22 cellular contexts compared by ENCODE assay signal in the genomic region with DNA sequence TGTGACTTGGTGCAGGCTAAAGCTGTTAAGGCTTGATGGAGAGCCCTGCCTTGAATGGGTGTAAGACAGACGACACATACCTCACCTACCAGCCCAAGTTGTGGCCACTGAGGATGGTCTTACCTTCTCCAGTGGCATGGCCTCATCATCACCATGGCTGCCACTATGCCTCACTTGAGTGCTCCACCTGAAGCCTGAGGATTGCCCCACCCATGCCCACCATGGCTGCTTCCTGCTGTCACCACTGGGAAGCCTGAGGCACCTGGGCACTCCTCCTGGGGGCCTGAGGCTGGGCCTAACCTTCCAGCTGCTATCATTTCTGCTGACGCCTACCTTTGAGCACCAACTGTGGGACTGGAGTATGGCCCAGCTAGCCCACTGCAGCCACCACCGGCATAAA.
DNase-seq lines count a peak whose midpoint lies in the region; ATAC-seq and TF ChIP-seq lines count a peak whose summit lies in the region.
"Had no signal": no experiment of that assay in that cellular context is flagged by ENCODE, and none has a peak within 500 bp of the region (broad histone marks: within the 10 kb centered on the region; RNA-seq: fewer than 3 reads in every experiment).

No MANE protein-coding gene starts in this region.

- H3K4me1 ChIP-seq in aorta (ENCODE audit: control insufficient read depth in 1 of 2, insufficient read depth in 2 of 2, low read length in 2 of 2): no peaks in the 10 kb centered on the region
- H3K4me1 ChIP-seq: A549; BLaER1 treated with 17β-estradiol and CSF1 and Interleukin-3, amounts not matched to agents 10 nM and 100 nM; Caco-2 had no signal

- peak; percentile 56 for DNase-seq in natural killer cell treated with Interleukin-12 subunit alpha and Interleukin-12 subunit beta and Interleukin-15 and Interleukin-18, amount 100 ng/mL, for 72 hours (ENCODE audit: low spot score)
- DNase-seq in natural killer cell: no peak
- peak; percentile 0 for DNase-seq in cerebellum (ENCODE audit: low spot score)
- DNase-seq in aorta: peak in 1 of 2 donors; percentile 60
- DNase-seq in NCI-H2107 (lab: John Stamatoyannopoulos, UW): no peak
- DNase-seq in DMS153 treated with DMSO at 0.1 percent for 48 hours (lab: John Stamatoyannopoulos, UW; ENCODE audit: unreplicated experiment): no peak
- DNase-seq: AML-193; Caco-2; Calu3; CD4-positive, alpha-beta T cell; CD8-positive, alpha-beta T cell; DMS53; DMS79; DND-41; EL; GDM1 had no signal

- H3K27ac ChIP-seq in aorta (ENCODE audit: low read depth in 1 of 2, low read length in 2 of 2): no peak overlapping the region
- H3K27ac ChIP-seq: 22Rv1; A549; BLaER1 treated with 17β-estradiol and CSF1 and Interleukin-3, amounts not matched to agents 10 nM and 100 nM; C4-2B had no signal

- H3K4me3 Mint-ChIP-seq in natural killer cell treated with Interleukin-12 subunit alpha and Interleukin-12 subunit beta and Interleukin-15 and Interleukin-18, amount 100 ng/mL, for 72 hours: no peak overlapping the region
- no peak overlapping the region for H3K4me3 Mint-ChIP-seq in natural killer cell
- H3K4me3 Mint-ChIP-seq: B cell; CD4-positive, alpha-beta T cell; CD8-positive, alpha-beta T cell had no signal

- WGBS in aorta, 2 donors: 94 to 95% methylated on average over 3 of the region's 3 CpGs

- H3K9me3 ChIP-seq in aorta (ENCODE audit: control insufficient read depth, low read length): no peaks in the 10 kb centered on the region
- H3K9me3 ChIP-seq: A549; BLaER1 treated with 17β-estradiol and CSF1 and Interleukin-3, amounts not matched to agents 10 nM and 100 nM; Caco-2 had no signal

- H3K36me3 ChIP-seq in aorta (ENCODE audit: control insufficient read depth in 1 of 2, insufficient read depth in 2 of 2, low read length in 1 of 2): no peaks in the 10 kb centered on the region
- H3K36me3 ChIP-seq: BLaER1 treated with 17β-estradiol and CSF1 and Interleukin-3, amounts not matched to agents 10 nM and 100 nM had no signal

- TF ChIP-seq CTCF in natural killer cell (IDR thresholded peaks at IDR 0.05): no peak

- peaks cover 3% of the 10 kb centered on the region for H3K9me3 Mint-ChIP-seq in natural killer cell treated with Interleukin-12 subunit alpha and Interleukin-12 subunit beta and Interleukin-15 and Interleukin-18, amount 100 ng/mL, for 72 hours
- H3K9me3 Mint-ChIP-seq in natural killer cell: peaks cover 6% of the 10 kb centered on the region in 2 donors

- no peaks in the 10 kb centered on the region for H3K27me3 ChIP-seq in aorta (ENCODE audit: control insufficient read depth in 1 of 2, insufficient read depth in 2 of 2, low read length in 1 of 2)
- H3K27me3 ChIP-seq: BLaER1 treated with 17β-estradiol and CSF1 and Interleukin-3, amounts not matched to agents 10 nM and 100 nM had no signal

- H3K4me1 Mint-ChIP-seq in natural killer cell treated with Interleukin-12 subunit alpha and Interleukin-12 subunit beta and Interleukin-15 and Interleukin-18, amount 100 ng/mL, for 72 hours (ENCODE audit: low read depth in 2 of 2): no peaks in the 10 kb centered on the region
- H3K4me1 Mint-ChIP-seq in natural killer cell: no peaks in the 10 kb centered on the region
- H3K4me1 Mint-ChIP-seq: B cell had no signal

- H3K27ac Mint-ChIP-seq in natural killer cell treated with Interleukin-12 subunit alpha and Interleukin-12 subunit beta and Interleukin-15 and Interleukin-18, amount 100 ng/mL, for 72 hours: no peak overlapping the region
- no peak overlapping the region for H3K27ac Mint-ChIP-seq in natural killer cell
- H3K27ac Mint-ChIP-seq: B cell; CD4-positive, alpha-beta T cell; CD8-positive, alpha-beta T cell had no signal

- H3K27me3 Mint-ChIP-seq in natural killer cell treated with Interleukin-12 subunit alpha and Interleukin-12 subunit beta and Interleukin-15 and Interleukin-18, amount 100 ng/mL, for 72 hours: no peaks in the 10 kb centered on the region
- no peaks in the 10 kb centered on the region for H3K27me3 Mint-ChIP-seq in natural killer cell (ENCODE audit: low read depth in 2 of 2)
- H3K27me3 Mint-ChIP-seq: B cell; CD4-positive, alpha-beta T cell had no signal

- intact Hi-C loops in natural killer cell (cut with micrococcal nuclease): no loop called here
- intact Hi-C loops in aorta (cut with DNase I): no loop called here

- no peaks in the 10 kb centered on the region for H3K36me3 Mint-ChIP-seq in natural killer cell treated with Interleukin-12 subunit alpha and Interleukin-12 subunit beta and Interleukin-15 and Interleukin-18, amount 100 ng/mL, for 72 hours
- H3K36me3 Mint-ChIP-seq in natural killer cell: no peaks in the 10 kb centered on the region
- H3K36me3 Mint-ChIP-seq: CD8-positive, alpha-beta T cell had no signal

- no peak for ATAC-seq in natural killer cell treated with Interleukin-12 subunit alpha and Interleukin-12 subunit beta and Interleukin-15 and Interleukin-18, amount 100 ng/mL, for 72 hours
- ATAC-seq in natural killer cell (no peak), aorta (ENCODE audit: low FRiP score) (peak; percentile 22)
- ATAC-seq: A549; CD8-positive, alpha-beta T cell; GM12878 had no signal

- no peak overlapping the region for H3K4me3 ChIP-seq in aorta (ENCODE audit: low read length in 2 of 2)
- H3K4me3 ChIP-seq: A549; BLaER1 treated with 17β-estradiol and CSF1 and Interleukin-3, amounts not matched to agents 10 nM and 100 nM; GM12878 had no signal

Comparison
In these comparisons a context has a peak if more than half of its experiments do, and no peak if none do; other contexts are left out.
1. DNase-seq: peak in natural killer cell treated with Interleukin-12 subunit alpha and Interleukin-12 subunit beta and Interleukin-15 and Interleukin-18, amount 100 ng/mL, for 72 hours (single experiment) and cerebellum (single experiment); none in natural killer cell (single experiment), NCI-H2107 (single experiment) and DMS153 treated with DMSO at 0.1 percent for 48 hours (single experiment).